ENCODE assay signal across 9 cellular contexts in the genomic region with DNA sequence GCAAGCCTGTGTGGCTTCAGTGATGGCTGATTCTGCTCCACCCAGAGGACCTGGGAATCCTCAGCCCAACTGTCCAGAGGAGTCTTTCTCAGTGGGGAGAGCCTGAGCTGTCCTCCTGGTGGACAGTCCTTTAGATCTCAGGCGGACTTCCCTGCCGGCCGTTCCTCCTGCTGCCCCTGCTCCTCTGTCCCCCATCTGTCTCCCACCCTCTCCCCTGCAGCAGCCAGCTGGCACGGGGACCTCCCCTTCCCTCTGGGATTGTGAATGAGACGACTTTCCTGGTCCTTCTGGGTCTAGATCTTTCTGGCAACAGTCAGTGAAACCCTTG.
A peak's percentile ranks its signal among the peaks of the same experiment; 100 is the strongest.
DNase-seq lines count a peak whose midpoint lies in the region; ATAC-seq lines count a peak whose summit lies in the region.
"Had no signal": no experiment of that assay in that cellular context is flagged by ENCODE, and none has a peak within 500 bp of the region (broad histone marks: within the 10 kb centered on the region; RNA-seq: fewer than 3 reads in every experiment).

No MANE protein-coding gene starts in this region.

- peaks cover 60% of the 10 kb centered on the region for H3K4me1 Mint-ChIP-seq in activated CD4-positive, alpha-beta T cell treated with anti-CD3 and anti-CD28 coated beads for 36 hours
- peaks cover 51% of the 10 kb centered on the region for H3K4me1 Mint-ChIP-seq in activated CD4-positive, alpha-beta memory T cell treated with anti-CD3 and anti-CD28 coated beads, Interleukin-2, amount 10 ng/mL, durations not matched to agents 7 days and 5 days
- peaks cover 29% of the 10 kb centered on the region for H3K4me1 Mint-ChIP-seq in stimulated activated memory B cell treated with anti-CD40 and anti-IgM and Interleukin-4, amounts not matched to agents 10 μg/mL and 1 μg/mL and 100 μg/mL, for 72 hours

- ATAC-seq in activated CD4-positive, alpha-beta T cell treated with anti-CD3 and anti-CD28 coated beads for 36 hours = no peak
- ATAC-seq in stimulated activated memory B cell treated with anti-CD40 and anti-IgM and Interleukin-4, amounts not matched to agents 10 μg/mL and 1 μg/mL and 100 μg/mL, for 72 hours = no peak
- ATAC-seq in HG03139 (IDR thresholded peaks at IDR 0.05; ENCODE audit: unreplicated experiment) (no peak), GM18511 (IDR thresholded peaks at IDR 0.05; ENCODE audit: unreplicated experiment) (no peak)

- H3K9me3 Mint-ChIP-seq in activated CD4-positive, alpha-beta T cell treated with anti-CD3 and anti-CD28 coated beads for 36 hours (ENCODE audit: low read depth) = no peaks in the 10 kb centered on the region
- no peaks in the 10 kb centered on the region for H3K9me3 Mint-ChIP-seq in activated CD4-positive, alpha-beta memory T cell treated with anti-CD3 and anti-CD28 coated beads, Interleukin-2, amount 10 ng/mL, durations not matched to agents 7 days and 5 days
- no peaks in the 10 kb centered on the region for H3K9me3 Mint-ChIP-seq in stimulated activated memory B cell treated with anti-CD40 and anti-IgM and Interleukin-4, amounts not matched to agents 10 μg/mL and 1 μg/mL and 100 μg/mL, for 72 hours
- H3K9me3 Mint-ChIP-seq: CD14-positive monocyte had no signal

- no peaks in the 10 kb centered on the region for H3K36me3 Mint-ChIP-seq in activated CD4-positive, alpha-beta T cell treated with anti-CD3 and anti-CD28 coated beads for 36 hours (ENCODE audit: low read depth)
- H3K36me3 Mint-ChIP-seq in activated CD4-positive, alpha-beta memory T cell treated with anti-CD3 and anti-CD28 coated beads, Interleukin-2, amount 10 ng/mL, durations not matched to agents 7 days and 5 days (ENCODE audit: low read depth) = peaks cover 32% of the 10 kb centered on the region
- no peaks in the 10 kb centered on the region for H3K36me3 Mint-ChIP-seq in stimulated activated memory B cell treated with anti-CD40 and anti-IgM and Interleukin-4, amounts not matched to agents 10 μg/mL and 1 μg/mL and 100 μg/mL, for 72 hours

- intact Hi-C loops in activated CD4-positive, alpha-beta T cell treated with anti-CD3 and anti-CD28 coated beads for 36 hours (cut with DNase I, micrococcal nuclease) = no loop called here
- intact Hi-C loops in posterior cingulate gyrus (cut with DNase I) = no loop called here

- no peak for DNase-seq in activated CD4-positive, alpha-beta T cell treated with anti-CD3 and anti-CD28 coated beads for 36 hours
- DNase-seq in activated CD4-positive, alpha-beta T cell treated with anti-CD3 and anti-CD28 coated beads, Interleukin-2, amount 50 U/mL, for 1 hour = no peak
- no peak for DNase-seq in activated CD4-positive, alpha-beta memory T cell treated with anti-CD3 and anti-CD28 coated beads, Interleukin-2, amount 10 ng/mL, durations not matched to agents 7 days and 5 days
- peak; percentile 11 for DNase-seq in iPS-NIHi11 (ENCODE audit: low spot score)
- no peak for DNase-seq in posterior cingulate gyrus

- no peaks in the 10 kb centered on the region for H3K27me3 Mint-ChIP-seq in activated CD4-positive, alpha-beta T cell treated with anti-CD3 and anti-CD28 coated beads for 36 hours
- no peaks in the 10 kb centered on the region for H3K27me3 Mint-ChIP-seq in activated CD4-positive, alpha-beta memory T cell treated with anti-CD3 and anti-CD28 coated beads, Interleukin-2, amount 10 ng/mL, durations not matched to agents 7 days and 5 days
- no peaks in the 10 kb centered on the region for H3K27me3 Mint-ChIP-seq in stimulated activated memory B cell treated with anti-CD40 and anti-IgM and Interleukin-4, amounts not matched to agents 10 μg/mL and 1 μg/mL and 100 μg/mL, for 72 hours

- peak overlapping the region; percentile 85 for H3K27ac Mint-ChIP-seq in activated CD4-positive, alpha-beta T cell treated with anti-CD3 and anti-CD28 coated beads for 36 hours
- H3K27ac Mint-ChIP-seq in activated CD4-positive, alpha-beta memory T cell treated with anti-CD3 and anti-CD28 coated beads, Interleukin-2, amount 10 ng/mL, durations not matched to agents 7 days and 5 days = peak overlapping the region; percentile 61
- peak overlapping the region; percentile 87 for H3K27ac Mint-ChIP-seq in stimulated activated memory B cell treated with anti-CD40 and anti-IgM and Interleukin-4, amounts not matched to agents 10 μg/mL and 1 μg/mL and 100 μg/mL, for 72 hours

- CTCF ChIA-PET in activated CD4-positive, alpha-beta T cell treated with anti-CD3 and anti-CD28 coated beads for 36 hours (lab: Charles Lee) = interaction anchor here (0.8 to 3.0 kb wide), 9 partner anchors 8 to 93 kb away, joined by 3 to 26 read pairs (median 4); no protein-coding TSS in a partner anchor
- CTCF ChIA-PET in activated CD4-positive, alpha-beta memory T cell treated with anti-CD3 and anti-CD28 coated beads, Interleukin-2, amount 10 ng/mL, durations not matched to agents 7 days and 5 days (lab: Charles Lee) = interaction anchor here (0.8 to 3.8 kb wide), 3 partner anchors 9 to 20 kb away, joined by 3 to 18 read pairs (median 13); no protein-coding TSS in a partner anchor

- H3K4me3 Mint-ChIP-seq in activated CD4-positive, alpha-beta T cell treated with anti-CD3 and anti-CD28 coated beads for 36 hours = peak overlapping the region; percentile 57
- H3K4me3 Mint-ChIP-seq in activated CD4-positive, alpha-beta memory T cell treated with anti-CD3 and anti-CD28 coated beads, Interleukin-2, amount 10 ng/mL, durations not matched to agents 7 days and 5 days = peak overlapping the region; percentile 51
- H3K4me3 Mint-ChIP-seq in stimulated activated memory B cell treated with anti-CD40 and anti-IgM and Interleukin-4, amounts not matched to agents 10 μg/mL and 1 μg/mL and 100 μg/mL, for 72 hours = no peak overlapping the region

- POLR2A ChIA-PET in activated CD4-positive, alpha-beta T cell treated with anti-CD3 and anti-CD28 coated beads for 36 hours (lab: Charles Lee) = interaction anchor here (1.0 to 1.5 kb wide), 3 partner anchors 13 to 538 kb away, joined by 3 to 4 read pairs (median 3); a partner anchor contains a TSS
- POLR2A ChIA-PET in activated CD4-positive, alpha-beta memory T cell treated with anti-CD3 and anti-CD28 coated beads, Interleukin-2, amount 10 ng/mL, durations not matched to agents 7 days and 5 days (lab: Charles Lee) = interaction anchor here (0.8 to 4.1 kb wide), 6 partner anchors 9 to 61 kb away, joined by 3 to 22 read pairs (median 8); no protein-coding TSS in a partner anchor
